In the genomic region with DNA sequence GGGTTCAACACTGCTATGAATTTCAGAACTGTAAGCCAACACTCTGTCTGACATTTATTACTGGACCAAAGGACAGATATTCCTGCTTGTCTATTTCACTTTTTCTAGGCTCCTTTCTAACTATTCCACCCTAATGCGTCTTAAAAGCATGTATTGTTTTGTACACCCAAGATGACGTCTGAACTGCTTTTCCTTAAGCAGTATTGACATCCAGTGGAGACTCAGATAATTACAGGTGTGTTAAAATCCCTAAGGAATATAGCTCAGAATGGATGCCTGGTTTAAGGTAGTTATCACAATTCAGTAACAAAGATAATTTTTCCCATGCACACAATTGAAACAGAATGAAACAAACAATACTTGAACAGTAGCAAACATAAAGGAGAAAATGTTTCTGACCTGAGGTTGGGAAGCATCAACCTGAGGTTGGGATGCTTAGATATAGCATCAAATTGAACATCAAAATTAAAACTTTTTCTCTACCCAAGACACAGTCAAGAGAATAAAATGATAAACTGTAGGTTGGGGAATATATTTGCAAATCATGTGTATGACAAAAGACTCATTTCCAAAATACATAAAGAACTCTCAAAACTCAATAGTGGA, we compare ENCODE assay signal across 8 cellular contexts.
DNase-seq lines count a peak whose midpoint lies in the region; ATAC-seq, FAIRE-seq and TF ChIP-seq lines count a peak whose summit lies in the region.

No MANE protein-coding gene starts in this region.

- ATAC-seq in GM18519 (IDR thresholded peaks at IDR 0.05; ENCODE audit: low FRiP score, unreplicated experiment): no peak

- no peak overlapping the region for H2BK20ac ChIP-seq in H1 (ENCODE audit: low read length)

- H2AK5ac ChIP-seq in H1 (ENCODE audit: low read depth, low read length): no peak overlapping the region

- H3K36me3 Mint-ChIP-seq in nephron (ENCODE audit: low read depth): no peaks in the 10 kb centered on the region

- no peak overlapping the region for H4K8ac ChIP-seq in H1 (ENCODE audit: extremely low read depth, insufficient read depth, low read length)

- no peaks in the 10 kb centered on the region for H3K23me2 ChIP-seq in H1 (ENCODE audit: low read depth, low read length)

- no peaks in the 10 kb centered on the region for H3K4me1 Mint-ChIP-seq in nephron

- no peak overlapping the region for H4K91ac ChIP-seq in H1 (replicated peaks; ENCODE audit: insufficient read length, low read length)

- H4K20me1 ChIP-seq in H1 (replicated peaks in 1 of 2; ENCODE audit: control insufficient read depth in 1 of 2, insufficient read depth in 2 of 2, low read length in 2 of 2): no peaks in the 10 kb centered on the region

- no peaks in the 10 kb centered on the region for H3K27me3 Mint-ChIP-seq in nephron (ENCODE audit: low read depth)

- CTCF ChIA-PET in H1 (lab: Charles Lee; ENCODE audit: partially characterized antibody): interaction anchor here (0.6 to 4.0 kb wide), 20 partner anchors 8 to 629 kb away, joined by 3 to 35 read pairs (median 3); no protein-coding TSS in a partner anchor

- no peak overlapping the region for H3K4me3 ChIP-seq in H1 (ENCODE audit: extremely low read depth in 1 of 4, insufficient read depth in 2 of 4, low read depth in 3 of 4, low read length in 4 of 4)

- no peaks in the 10 kb centered on the region for H3K79me1 ChIP-seq in H1 (ENCODE audit: low read depth, low read length)

- no peak overlapping the region for H2BK5ac ChIP-seq in H1 (ENCODE audit: low read depth, low read length)

- H3K9me3 Mint-ChIP-seq in nephron: no peaks in the 10 kb centered on the region

- H3K79me2 ChIP-seq in H1 (ENCODE audit: control insufficient read depth in 1 of 2, insufficient read depth in 2 of 2, low read length in 2 of 2): no peaks in the 10 kb centered on the region

- H3K27ac Mint-ChIP-seq in nephron: no peak overlapping the region

- peak overlapping the region in 1 of 4 experiments; percentile 59; a peak in 1 of 7 replicates for H3K9ac ChIP-seq in H1 (replicated peaks in 1 of 4; ENCODE audit: extremely low read depth in 1 of 4, low read depth in 3 of 4, low read length in 3 of 4)

- POLR2A ChIA-PET in H1 (lab: Charles Lee; ENCODE audit: partially characterized antibody): interaction anchor here (0.8 kb wide), 1 partner anchor 256 kb away, joined by 3 read pairs; no protein-coding TSS in a partner anchor

- H4K5ac ChIP-seq in H1 (ENCODE audit: insufficient read length, low read depth, low read length): no peak overlapping the region

- no peak overlapping the region for H3K4ac ChIP-seq in H1 (replicated peaks; ENCODE audit: insufficient read length, low read depth, low read length)

- H3K4me2 ChIP-seq in H1 (ENCODE audit: insufficient read depth in 1 of 2, low read depth in 2 of 2, low read length in 2 of 2): no peak overlapping the region

- H3K9me3 ChIP-seq in H1 (ENCODE audit: insufficient read depth in 2 of 2, low read depth in 1 of 2, low read length in 1 of 2): no peaks in the 10 kb centered on the region

- TF ChIP-seq EP300 in H1 (IDR thresholded peaks at IDR 0.05; ENCODE audit: borderline replicate concordance in 1 of 2, low read depth in 2 of 2, low read length in 2 of 2): no peak

- no peak for TF ChIP-seq POLR2A in H1 (IDR thresholded peaks at IDR 0.05; ENCODE audit: control extremely low read depth in 1 of 2, low read depth in 2 of 2, low read length in 2 of 2)

- no peak overlapping the region for H3K56ac ChIP-seq in H1 (replicated peaks; ENCODE audit: insufficient read length, low read depth, low read length)

- H3K27me3 ChIP-seq in H1 (replicated peaks in 1 of 4; ENCODE audit: control insufficient read depth in 3 of 4, extremely low read depth in 1 of 4, insufficient read depth in 3 of 4, low read length in 3 of 4): no peaks in the 10 kb centered on the region

- no peaks in the 10 kb centered on the region for H3K36me3 ChIP-seq in H1 (ENCODE audit: control insufficient read depth in 2 of 4, insufficient read depth in 4 of 4, low read length in 3 of 4)

- peak; percentile 45 for FAIRE-seq in H1 (lab: Jason Lieb, UNC)

- no peaks in the 10 kb centered on the region for H3K4me1 ChIP-seq in H1 (replicated peaks in 1 of 4; ENCODE audit: control insufficient read depth in 3 of 4, insufficient read depth in 4 of 4, low read length in 3 of 4)

- no peak overlapping the region for H3K4me3 Mint-ChIP-seq in nephron

- no peak overlapping the region for H3K23ac ChIP-seq in H1 (ENCODE audit: insufficient read length)

- peak; percentile 89 to 91 for TF ChIP-seq RAD21 in H1 (IDR thresholded peaks at IDR 0.05 in 1 of 2, conservative IDR thresholded peaks at IDR 0.05 in 1 of 2; ENCODE audit: low read depth in 2 of 2, low read length in 2 of 2)

- H3K27ac ChIP-seq in H1 (ENCODE audit: low read depth, low read length): no peak overlapping the region

- H2BK120ac ChIP-seq in H1 (replicated peaks; ENCODE audit: low read depth, low read length): no peak overlapping the region

- H2BK12ac ChIP-seq in H1 (ENCODE audit: low read depth, low read length): no peak overlapping the region

- no peak overlapping the region for H3K14ac ChIP-seq in H1 (ENCODE audit: insufficient read length)

- DNase-seq in DMS114 treated with DMSO at 0.1 percent for 48 hours (lab: John Stamatoyannopoulos, UW; ENCODE audit: unreplicated experiment) (peak; percentile 10), NCI-H345 treated with DMSO at 0.1 percent for 48 hours (lab: John Stamatoyannopoulos, UW; ENCODE audit: unreplicated experiment) (peak; percentile 60), H1 (ENCODE audit: low read depth in 1 of 2, low spot score in 2 of 2) (no peak), UCSD-AML1 (lab: John Stamatoyannopoulos, UW; ENCODE audit: unreplicated experiment) (no peak), NK-92 (lab: John Stamatoyannopoulos, UW; ENCODE audit: unreplicated experiment) (no peak)
- no peak for DNase-seq in activated CD8-positive, alpha-beta memory T cell treated with anti-CD3 and anti-CD28 coated beads for 24 hours

- whole genome bisulfite sequencing in H1 (ENCODE audit: extremely low coverage in 1 of 2, insufficient coverage in 1 of 2, insufficient read length in 1 of 2, insufficient replicate concordance in 2 of 2, low coverage in 1 of 2, low lambda C conversion rate in 2 of 2, missing lambda C conversion rate in 1 of 2), 2 experiments: 42% methylated on average over 2 of the region's 2 CpGs; no CpG with 5 or more reads in 1 of the 2 experiments

- H2AFZ ChIP-seq in H1 (ENCODE audit: low read length): no peak overlapping the region

- H3K18ac ChIP-seq in H1 (ENCODE audit: extremely low read depth, low read length): no peak overlapping the region

- peak in 2 of 3 experiments; percentile 46 to 55; a peak in 2 of 4 replicates for TF ChIP-seq CTCF in H1 (IDR thresholded peaks at IDR 0.05; ENCODE audit: control extremely low read depth in 1 of 3, insufficient read depth in 1 of 3, low read depth in 1 of 3, low read length in 3 of 3)
- TF ChIP-seq CTCF in nephron (IDR thresholded peaks at IDR 0.05; ENCODE audit: unreplicated experiment in 3 of 3): peak; percentile 40 to 56 (median 52)

- no peak overlapping the region for H2BK15ac ChIP-seq in H1 (ENCODE audit: low read length)

TF ChIP-seq in H1, 55 proteins besides CTCF, POLR2A, EP300 and RAD21 (continues in another document):
- TF ChIP-seq RBBP5 (IDR thresholded peaks at IDR 0.05; ENCODE audit: borderline replicate concordance, low read depth, low read length) (no peak), BRCA1 (IDR thresholded peaks at IDR 0.05; ENCODE audit: low read depth, low read length) (no peak), TAF7 (optimal IDR thresholded peaks at IDR 0.05; ENCODE audit: borderline replicate concordance, low read depth, low read length) (no peak), BCL11A (IDR thresholded peaks at IDR 0.05; ENCODE audit: low read depth in 2 of 2, low read length in 2 of 2) (no peak), SUZ12 (IDR thresholded peaks at IDR 0.05; ENCODE audit: low read length) (no peak), SP1 (IDR thresholded peaks at IDR 0.05; ENCODE audit: low read depth, low read length) (no peak), GTF2F1 (IDR thresholded peaks at IDR 0.05; ENCODE audit: borderline replicate concordance, low read depth, low read length) (no peak), YY1 (IDR thresholded peaks at IDR 0.05; ENCODE audit: low read depth, low read length) (no peak), CTBP2 (IDR thresholded peaks at IDR 0.05; ENCODE audit: borderline replicate concordance, insufficient read depth, insufficient read length, low read length) (no peak), SIN3A (conservative IDR thresholded peaks at IDR 0.05 in 1 of 2, IDR thresholded peaks at IDR 0.05 in 1 of 2; ENCODE audit: low read depth in 1 of 2, low read length in 2 of 2) (no peak), SIRT6 (IDR thresholded peaks at IDR 0.05; ENCODE audit: low read length) (no peak), RNF2 (IDR thresholded peaks at IDR 0.05; ENCODE audit: borderline replicate concordance, low read depth, low read length, missing control alignments, poor library complexity, severe bottlenecking) (no peak), NRF1 (IDR thresholded peaks at IDR 0.05; ENCODE audit: low read depth, low read length) (no peak), CBX8 (IDR thresholded peaks at IDR 0.05; ENCODE audit: borderline replicate concordance, low read depth, low read length) (no peak)
- TF ChIP-seq, protein P1, sequence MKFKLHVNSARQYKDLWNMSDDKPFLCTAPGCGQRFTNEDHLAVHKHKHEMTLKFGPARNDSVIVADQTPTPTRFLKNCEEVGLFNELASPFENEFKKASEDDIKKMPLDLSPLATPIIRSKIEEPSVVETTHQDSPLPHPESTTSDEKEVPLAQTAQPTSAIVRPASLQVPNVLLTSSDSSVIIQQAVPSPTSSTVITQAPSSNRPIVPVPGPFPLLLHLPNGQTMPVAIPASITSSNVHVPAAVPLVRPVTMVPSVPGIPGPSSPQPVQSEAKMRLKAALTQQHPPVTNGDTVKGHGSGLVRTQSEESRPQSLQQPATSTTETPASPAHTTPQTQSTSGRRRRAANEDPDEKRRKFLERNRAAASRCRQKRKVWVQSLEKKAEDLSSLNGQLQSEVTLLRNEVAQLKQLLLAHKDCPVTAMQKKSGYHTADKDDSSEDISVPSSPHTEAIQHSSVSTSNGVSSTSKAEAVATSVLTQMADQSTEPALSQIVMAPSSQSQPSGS (IDR thresholded peaks at IDR 0.05; ENCODE audit: low read length): no peak
- TF ChIP-seq, protein P2, sequence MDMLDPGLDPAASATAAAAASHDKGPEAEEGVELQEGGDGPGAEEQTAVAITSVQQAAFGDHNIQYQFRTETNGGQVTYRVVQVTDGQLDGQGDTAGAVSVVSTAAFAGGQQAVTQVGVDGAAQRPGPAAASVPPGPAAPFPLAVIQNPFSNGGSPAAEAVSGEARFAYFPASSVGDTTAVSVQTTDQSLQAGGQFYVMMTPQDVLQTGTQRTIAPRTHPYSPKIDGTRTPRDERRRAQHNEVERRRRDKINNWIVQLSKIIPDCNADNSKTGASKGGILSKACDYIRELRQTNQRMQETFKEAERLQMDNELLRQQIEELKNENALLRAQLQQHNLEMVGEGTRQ (IDR thresholded peaks at IDR 0.05; ENCODE audit: low read length): no peak

Comparison
In these comparisons a context has a peak if more than half of its experiments do, and no peak if none do; other contexts are left out.
1. DNase-seq: peak in DMS114 treated with DMSO at 0.1 percent for 48 hours (single experiment) and NCI-H345 treated with DMSO at 0.1 percent for 48 hours (single experiment); none in H1 (0 of 2), UCSD-AML1 (single experiment), NK-92 (single experiment) and activated CD8-positive, alpha-beta memory T cell treated with anti-CD3 and anti-CD28 coated beads for 24 hours (single experiment).